Comparison of ENCODE assay signal across 6 cellular contexts in the genomic region with DNA sequence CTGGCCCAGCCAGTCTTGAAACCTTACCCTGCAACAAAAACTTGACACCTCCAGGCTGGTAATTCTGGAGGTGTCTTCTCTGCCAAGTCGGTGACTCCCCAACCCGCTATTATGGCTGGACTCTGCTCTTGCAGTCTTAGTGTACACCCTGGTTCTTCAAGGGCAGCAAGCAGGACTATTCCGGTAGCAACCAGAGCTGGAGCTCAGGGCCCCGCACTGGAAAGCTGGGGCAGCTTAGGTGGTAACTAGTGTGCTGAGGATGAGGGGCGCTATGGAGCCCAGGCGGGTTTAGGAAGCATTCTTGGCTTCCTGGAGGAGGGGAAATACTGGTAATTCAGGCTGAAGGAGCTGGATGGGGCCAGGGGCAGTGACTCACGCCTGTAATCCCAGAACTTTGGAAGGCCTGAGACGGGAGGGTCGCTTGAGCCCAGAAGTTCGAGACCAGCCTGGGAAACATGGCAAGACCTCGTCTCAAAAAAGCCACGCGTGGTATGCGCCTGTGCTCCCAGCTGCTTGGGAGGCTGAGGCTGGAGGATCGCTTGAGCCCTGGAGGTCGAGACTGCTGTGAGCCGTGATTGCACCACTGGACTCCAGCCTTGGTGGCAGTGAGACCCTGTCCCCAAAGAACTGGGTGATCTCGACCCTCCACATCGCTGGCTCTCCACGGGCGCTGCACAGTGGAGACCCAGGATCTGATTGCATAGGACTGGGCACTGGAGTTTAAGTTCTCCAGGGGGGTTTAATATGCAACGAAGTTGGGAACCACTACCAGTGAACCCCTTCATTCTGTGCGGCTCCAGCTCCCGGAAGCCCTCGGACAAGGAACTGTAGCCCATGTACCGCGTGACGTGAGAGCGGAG. TPM values are rescaled to one million over a fixed set of nuclear protein-coding genes. Genes with fewer than 3 reads are reported as not detected.
A peak's percentile ranks its signal among the peaks of the same experiment; 100 is the strongest.
DNase-seq lines count a peak whose midpoint lies in the region; ATAC-seq lines count a peak whose summit lies in the region.

No MANE protein-coding gene starts in this region.

- H3K4me3 ChIP-seq in CD4-positive, alpha-beta memory T cell (ENCODE audit: low read length in 2 of 2): peak overlapping the region in 1 of 2 donors; percentile 18

- H3K27ac ChIP-seq in CD4-positive, alpha-beta memory T cell (ENCODE audit: low read depth, low read length): no peak overlapping the region

- no peaks in the 10 kb centered on the region for H3K9me3 Mint-ChIP-seq in CD4-positive, alpha-beta memory T cell

- H3K27me3 Mint-ChIP-seq in CD4-positive, alpha-beta memory T cell: peaks cover 12 to 17% of the 10 kb centered on the region in 2 donors

- in situ Hi-C loops in SK-MEL-5 (cut with HindIII; ENCODE audit: low pct_unique_long_range_greater_than_20kb, low sequenced_read_pairs): no loop called here

- intact Hi-C loops in CD4-positive, alpha-beta memory T cell (cut with micrococcal nuclease): no loop called here
- intact Hi-C loops in left colon (cut with DNase I, micrococcal nuclease): no loop called here

- POLR2A ChIA-PET in CD4-positive, alpha-beta memory T cell (lab: Charles Lee; ENCODE audit: partially characterized antibody): interaction anchor here (1.0 kb wide), 1 partner anchor 44 kb away, joined by 3 read pairs; no protein-coding TSS in a partner anchor

- CTCF ChIA-PET in CD4-positive, alpha-beta memory T cell (lab: Charles Lee; ENCODE audit: partially characterized antibody): no interaction called here

- H3K4me1 ChIP-seq in CD4-positive, alpha-beta memory T cell (ENCODE audit: insufficient read depth, low read length): peaks cover 13% of the 10 kb centered on the region

- H3K27me3 ChIP-seq in CD4-positive, alpha-beta memory T cell (ENCODE audit: insufficient read depth, low read length): peaks cover 7% of the 10 kb centered on the region

- ATAC-seq in left colon (peak; percentile 51), HG02938 (IDR thresholded peaks at IDR 0.05; ENCODE audit: unreplicated experiment) (no peak), GM21576 (IDR thresholded peaks at IDR 0.05; ENCODE audit: unreplicated experiment) (no peak)

- no peaks in the 10 kb centered on the region for H3K9me3 ChIP-seq in CD4-positive, alpha-beta memory T cell (ENCODE audit: control insufficient read depth in 1 of 2, low read length in 2 of 2)

- no peak overlapping the region for H3K27ac Mint-ChIP-seq in CD4-positive, alpha-beta memory T cell

- peak overlapping the region in 6 of 8 donors; percentile 31 to 69 (median 48) for H3K4me3 Mint-ChIP-seq in CD4-positive, alpha-beta memory T cell

- peaks cover 22 to 29% of the 10 kb centered on the region in 2 donors for H3K36me3 Mint-ChIP-seq in CD4-positive, alpha-beta memory T cell

- peaks cover 28% of the 10 kb centered on the region for H3K36me3 ChIP-seq in CD4-positive, alpha-beta memory T cell (ENCODE audit: insufficient read depth, low read length)

- H3K4me1 Mint-ChIP-seq in CD4-positive, alpha-beta memory T cell: peaks cover 0 to 15% (median 6%) of the 10 kb centered on the region in 4 donors

- no peak for DNase-seq in CD4-positive, alpha-beta memory T cell
- peak; percentile 70 for DNase-seq in SK-MEL-5 (ENCODE audit: low read depth, low spot score)
- peak; percentile 81 to 85 for DNase-seq in left colon
- DNase-seq in AG08395 (ENCODE audit: low spot score): no peak

RNA-seq across cellular contexts. Expression of a gene that starts 10.6 kb away (rescaled TPM):
- total RNA-seq in CD4-positive, alpha-beta memory T cell: 1 to 10 TPM in 1 of 2 experiments, under 1 TPM in 1; 0.55 to 1.0 TPM
- polyA plus RNA-seq in CD4-positive, alpha-beta memory T cell: not detected
- 3.2 and 3.9 TPM in 2 replicates for total RNA-seq in SK-MEL-5 (2014; rRNA removed; shearing (Covaris generic))
- 3.6 and 3.9 TPM in 2 replicates for polyA plus RNA-seq in SK-MEL-5 (2015; cell fraction: cytosol; rRNA removed)
- 42.8 and 48.4 TPM in 2 replicates for polyA plus RNA-seq in SK-MEL-5 (2015; cell fraction: nucleus; rRNA removed)
- 100 to 1,000 TPM; 126 to 184 TPM for total RNA-seq in left colon

RNA-seq across cellular contexts. Expression of a gene that starts 25.6 kb away (rescaled TPM):
- total RNA-seq in CD4-positive, alpha-beta memory T cell: 100 to 1,000 TPM; 112 to 114 TPM
- 10 to 100 TPM in 1 of 2 donors, 1 to 10 TPM in 1; 5.5 to 18.1 TPM for polyA plus RNA-seq in CD4-positive, alpha-beta memory T cell
- 34.1 and 36.7 TPM in 2 replicates for total RNA-seq in SK-MEL-5 (2014; rRNA removed; shearing (Covaris generic))
- 41.5 and 53.8 TPM in 2 replicates for polyA plus RNA-seq in SK-MEL-5 (2015; cell fraction: cytosol; rRNA removed)
- 532 and 610 TPM in 2 replicates for polyA plus RNA-seq in SK-MEL-5 (2015; cell fraction: nucleus; rRNA removed)
- 10 to 100 TPM; 49.9 to 50.4 TPM for total RNA-seq in left colon

RNA-seq across cellular contexts. Expression of a gene that starts 39.3 kb away (rescaled TPM):
- 10 to 100 TPM; 85.1 to 86.5 TPM for total RNA-seq in CD4-positive, alpha-beta memory T cell
- polyA plus RNA-seq in CD4-positive, alpha-beta memory T cell: 10 to 100 TPM; 39.9 to 51.3 TPM
- total RNA-seq in SK-MEL-5 (2014; rRNA removed; shearing (Covaris generic)): 33.5 and 36.3 TPM in 2 replicates
- 42.6 and 49.7 TPM in 2 replicates for polyA plus RNA-seq in SK-MEL-5 (2015; cell fraction: cytosol; rRNA removed)
- polyA plus RNA-seq in SK-MEL-5 (2015; cell fraction: nucleus; rRNA removed): 30.7 and 40.0 TPM in 2 replicates
- 10 to 100 TPM; 51.3 to 60.9 TPM for total RNA-seq in left colon

RNA-seq across cellular contexts. Expression of a gene that starts 45.4 kb away (rescaled TPM):
- 10 to 100 TPM; 60.4 to 65.0 TPM for total RNA-seq in CD4-positive, alpha-beta memory T cell
- 10 to 100 TPM; 45.9 to 46.9 TPM for polyA plus RNA-seq in CD4-positive, alpha-beta memory T cell
- total RNA-seq in SK-MEL-5 (2014; rRNA removed; shearing (Covaris generic)): 50.2 and 55.3 TPM in 2 replicates
- 54.0 and 61.7 TPM in 2 replicates for polyA plus RNA-seq in SK-MEL-5 (2015; cell fraction: cytosol; rRNA removed)
- polyA plus RNA-seq in SK-MEL-5 (2015; cell fraction: nucleus; rRNA removed): 84.7 and 98.3 TPM in 2 replicates
- total RNA-seq in left colon: 10 to 100 TPM; 18.1 to 20.0 TPM

RNA-seq across cellular contexts. Expression of a gene that starts 58.5 kb away (rescaled TPM):
- total RNA-seq in CD4-positive, alpha-beta memory T cell: 1 to 10 TPM; 1.1 to 1.2 TPM
- under 1 TPM in 1 of 2 donors, not detected in 1; 0.19 TPM for polyA plus RNA-seq in CD4-positive, alpha-beta memory T cell
- total RNA-seq in SK-MEL-5 (2014; rRNA removed; shearing (Covaris generic)): 1.4 and 2.7 TPM in 2 replicates
- 2.4 and 3.0 TPM in 2 replicates for polyA plus RNA-seq in SK-MEL-5 (2015; cell fraction: cytosol; rRNA removed)
- polyA plus RNA-seq in SK-MEL-5 (2015; cell fraction: nucleus; rRNA removed): 9.8 and 31.5 TPM in 2 replicates
- 1 to 10 TPM in 1 of 2 donors, under 1 TPM in 1; 0.73 to 1.5 TPM for total RNA-seq in left colon

Comparison
In these comparisons a context has a peak if more than half of its experiments do, and no peak if none do; other contexts are left out.
1. DNase-seq: peak in SK-MEL-5 (single experiment) and left colon (2 of 2); none in CD4-positive, alpha-beta memory T cell (0 of 5) and AG08395 (single experiment).
2. RNA of a gene that starts 10.6 kb away (total RNA-seq): 126 to 184 TPM in left colon; 3.2 to 3.9 TPM in SK-MEL-5 and 0.55 to 1.0 TPM in CD4-positive, alpha-beta memory T cell; every median in the first group is over 10 times any median in the second.